Comparison of ENCODE assay signal across 18 cellular contexts in genomic region chr16:65546353-65546791, GRCh38.
DNase-seq lines count a peak whose midpoint lies in the region; ATAC-seq and TF ChIP-seq lines count a peak whose summit lies in the region.
"Had no signal": no experiment of that assay in that cellular context is flagged by ENCODE, and none has a peak within 500 bp of the region (broad histone marks: within the 10 kb centered on the region; RNA-seq: fewer than 3 reads in every experiment).

No MANE protein-coding gene starts in this region.

- no peaks in the 10 kb centered on the region for H3K27me3 ChIP-seq in SJCRH30
- H3K27me3 ChIP-seq: gastrocnemius medialis, spleen, stomach had no signal

- peaks cover 8% of the 10 kb centered on the region for H3K9me3 ChIP-seq in SJCRH30 (replicated peaks)
- H3K9me3 ChIP-seq: gastrocnemius medialis had no signal

- in situ Hi-C loops in KBM-7 (cut with MboI; ENCODE audit: low pct_unique_long_range_greater_than_20kb, low sequenced_read_pairs) = no loop called here

- no peaks in the 10 kb centered on the region for H3K27me3 Mint-ChIP-seq in mesothelial cell of epicardium (ENCODE audit: low read depth)
- H3K27me3 Mint-ChIP-seq: activated CD8-positive, alpha-beta T cell treated with anti-CD3 and anti-CD28 coated beads for 36 hours had no signal

- TF ChIP-seq CTCF in fibroblast of mammary gland (conservative IDR thresholded peaks at IDR 0.05; ENCODE audit: control insufficient read depth, insufficient read depth, low read depth, low read length) (no peak), mesothelial cell of epicardium (IDR thresholded peaks at IDR 0.05; ENCODE audit: unreplicated experiment) (no peak)

- peak overlapping the region; percentile 91 for H3K27ac Mint-ChIP-seq in mesothelial cell of epicardium
- H3K27ac Mint-ChIP-seq: activated CD8-positive, alpha-beta T cell treated with anti-CD3 and anti-CD28 coated beads for 36 hours had no signal

- H3K4me1 Mint-ChIP-seq in mesothelial cell of epicardium = peaks cover 45% of the 10 kb centered on the region

- no peak overlapping the region for H3K4me3 Mint-ChIP-seq in mesothelial cell of epicardium
- H3K4me3 Mint-ChIP-seq: activated CD8-positive, alpha-beta T cell treated with anti-CD3 and anti-CD28 coated beads for 36 hours had no signal

- no peaks in the 10 kb centered on the region for H3K36me3 ChIP-seq in SJCRH30
- H3K36me3 ChIP-seq: gastrocnemius medialis, spleen, stomach had no signal

- peak overlapping the region; percentile 65 for H3K27ac ChIP-seq in SJCRH30
- H3K27ac ChIP-seq: C4-2B, gastrocnemius medialis, parathyroid adenoma, spleen, stomach had no signal

- DNase-seq in ELF-1 (ENCODE audit: low read depth, low spot score) (peak; percentile 30), SJCRH30 (peak; percentile 51 to 82), fibroblast of mammary gland (ENCODE audit: low read depth) (peak; percentile 66), mesothelial cell of epicardium (ENCODE audit: low spot score in 2 of 2, unreplicated experiment in 2 of 2) (no peak), NCI-H2227 treated with DMSO at 0.1 percent for 48 hours (lab: John Stamatoyannopoulos, UW) (no peak), KBM-7 (no peak)
- DNase-seq: activated CD8-positive, alpha-beta T cell treated with anti-CD3 and anti-CD28 coated beads for 36 hours; aorta; DMS79 treated with DMSO at 0.1 percent for 48 hours; gastrocnemius medialis; H7; NCI-H1048; spleen; stomach had no signal

- peaks cover 5% of the 10 kb centered on the region for H3K9me3 Mint-ChIP-seq in mesothelial cell of epicardium

- ATAC-seq in HG03045 (IDR thresholded peaks at IDR 0.05; ENCODE audit: unreplicated experiment) (no peak), GM18858 (IDR thresholded peaks at IDR 0.05; ENCODE audit: unreplicated experiment) (no peak)
- ATAC-seq: activated CD8-positive, alpha-beta T cell treated with anti-CD3 and anti-CD28 coated beads for 36 hours; gastrocnemius medialis had no signal

- peaks cover 36% of the 10 kb centered on the region for H3K4me1 ChIP-seq in SJCRH30
- H3K4me1 ChIP-seq: gastrocnemius medialis, parathyroid adenoma, spleen had no signal

- no peaks in the 10 kb centered on the region for H3K36me3 Mint-ChIP-seq in mesothelial cell of epicardium

- H3K4me3 ChIP-seq in SJCRH30 (peak overlapping the region; percentile 24), fibroblast of mammary gland (ENCODE audit: control insufficient read depth, low read depth, low read length) (no peak overlapping the region)
- H3K4me3 ChIP-seq: gastrocnemius medialis, spleen, stomach had no signal

Comparison
In these comparisons a context has a peak if more than half of its experiments do, and no peak if none do; other contexts are left out.
1. DNase-seq: peak in ELF-1 (single experiment), SJCRH30 (2 of 2) and fibroblast of mammary gland (single experiment); none in mesothelial cell of epicardium (0 of 2), NCI-H2227 treated with DMSO at 0.1 percent for 48 hours (single experiment) and KBM-7 (single experiment).